17 cellular contexts compared by ENCODE assay signal in genomic region chr22:37218399-37218770, GRCh38. TPM values are rescaled to one million over a fixed set of nuclear protein-coding genes. Genes with fewer than 3 reads are reported as not detected.
DNase-seq lines count a peak whose midpoint lies in the region; ATAC-seq and TF ChIP-seq lines count a peak whose summit lies in the region.
"Had no signal": no experiment of that assay in that cellular context is flagged by ENCODE, and none has a peak within 500 bp of the region (broad histone marks: within the 10 kb centered on the region; RNA-seq: fewer than 3 reads in every experiment).

No MANE protein-coding gene starts in this region.

- no peaks in the 10 kb centered on the region for H3K36me3 ChIP-seq in Peyer's patch
- H3K36me3 ChIP-seq: upper lobe of right lung had no signal

- DNase-seq in T-helper 2 cell treated with Interferon-gamma antibody and Interleukin-4, amounts not matched to agents 5 μg/mL and 100 μg/mL, for 36 hours (ENCODE audit: low spot score): no peak
- DNase-seq in T-helper 2 cell (no peak), Peyer's patch (no peak), naive B cell (no peak), AG20443 (ENCODE audit: low spot score) (no peak), progenitor cell of endocrine pancreas (ENCODE audit: low spot score, unreplicated experiment) (no peak), NCI-H1417 (lab: John Stamatoyannopoulos, UW) (no peak)
- DNase-seq: 8988T, caudate nucleus, HFFc6, nephron progenitor cell, T1000, upper lobe of right lung had no signal

- no peaks in the 10 kb centered on the region for H3K27me3 Mint-ChIP-seq in T-helper 2 cell treated with Interferon-gamma antibody and Interleukin-4, amounts not matched to agents 5 μg/mL and 100 μg/mL, for 36 hours (ENCODE audit: low read depth)
- H3K27me3 Mint-ChIP-seq in naive B cell: no peaks in the 10 kb centered on the region
- H3K27me3 Mint-ChIP-seq in progenitor cell of endocrine pancreas: peaks cover 12% of the 10 kb centered on the region

- H3K9me3 ChIP-seq in Peyer's patch: no peaks in the 10 kb centered on the region
- H3K9me3 ChIP-seq: upper lobe of right lung had no signal

- peaks cover 0 to 29% (median 11%) of the 10 kb centered on the region in 4 donors for H3K4me1 ChIP-seq in Peyer's patch
- H3K4me1 ChIP-seq: upper lobe of right lung had no signal

- peaks cover 33% of the 10 kb centered on the region for H3K36me3 Mint-ChIP-seq in T-helper 2 cell treated with Interferon-gamma antibody and Interleukin-4, amounts not matched to agents 5 μg/mL and 100 μg/mL, for 36 hours (ENCODE audit: low read depth)
- H3K36me3 Mint-ChIP-seq in naive B cell: peaks cover 0 to 7% of the 10 kb centered on the region in 2 donors
- no peaks in the 10 kb centered on the region for H3K36me3 Mint-ChIP-seq in progenitor cell of endocrine pancreas (ENCODE audit: insufficient read depth)

- peak overlapping the region; percentile 66 for H3K4me3 Mint-ChIP-seq in T-helper 2 cell treated with Interferon-gamma antibody and Interleukin-4, amounts not matched to agents 5 μg/mL and 100 μg/mL, for 36 hours
- peak overlapping the region; percentile 5 to 88 (median 72) for H3K4me3 Mint-ChIP-seq in naive B cell
- no peak overlapping the region for H3K4me3 Mint-ChIP-seq in progenitor cell of endocrine pancreas (ENCODE audit: low read depth)
- H3K4me3 Mint-ChIP-seq: HFFc6, nephron progenitor cell had no signal

- peak overlapping the region in 3 of 4 donors; percentile 39 to 85 (median 42) for H3K27ac ChIP-seq in Peyer's patch
- H3K27ac ChIP-seq: epithelial cell of prostate, upper lobe of right lung had no signal

- H3K9me3 Mint-ChIP-seq in T-helper 2 cell treated with Interferon-gamma antibody and Interleukin-4, amounts not matched to agents 5 μg/mL and 100 μg/mL, for 36 hours: peaks cover 13% of the 10 kb centered on the region
- H3K9me3 Mint-ChIP-seq in naive B cell (peaks cover 0 to 5% (median 0%) of the 10 kb centered on the region in 7 donors), progenitor cell of endocrine pancreas (ENCODE audit: low read depth) (no peaks in the 10 kb centered on the region)
- H3K9me3 Mint-ChIP-seq: HFFc6, nephron progenitor cell had no signal

- H3K27ac Mint-ChIP-seq in T-helper 2 cell treated with Interferon-gamma antibody and Interleukin-4, amounts not matched to agents 5 μg/mL and 100 μg/mL, for 36 hours: peak overlapping the region; percentile 90
- peak overlapping the region; percentile 92 to 98 (median 96) for H3K27ac Mint-ChIP-seq in naive B cell
- no peak overlapping the region for H3K27ac Mint-ChIP-seq in progenitor cell of endocrine pancreas
- H3K27ac Mint-ChIP-seq: HFFc6, nephron progenitor cell had no signal

- peak; percentile 8 for ATAC-seq in GM21526 (IDR thresholded peaks at IDR 0.05; ENCODE audit: low FRiP score, unreplicated experiment)
- ATAC-seq in naive B cell (ENCODE audit: low read depth in 2 of 2): no peak
- ATAC-seq: Panc1, upper lobe of right lung had no signal

- H3K4me3 ChIP-seq in Peyer's patch: no peak overlapping the region
- H3K4me3 ChIP-seq: upper lobe of right lung had no signal

- TF ChIP-seq POLR2A in Peyer's patch (IDR thresholded peaks at IDR 0.05): no peak

- no peak for TF ChIP-seq CTCF in Peyer's patch (IDR thresholded peaks at IDR 0.05)
- no peak for TF ChIP-seq CTCF in progenitor cell of endocrine pancreas (IDR thresholded peaks at IDR 0.05; ENCODE audit: unreplicated experiment)

- no peaks in the 10 kb centered on the region for H3K27me3 ChIP-seq in Peyer's patch

- H3K4me1 Mint-ChIP-seq in T-helper 2 cell treated with Interferon-gamma antibody and Interleukin-4, amounts not matched to agents 5 μg/mL and 100 μg/mL, for 36 hours (ENCODE audit: low read depth): peaks cover 56% of the 10 kb centered on the region
- H3K4me1 Mint-ChIP-seq in naive B cell (peaks cover 52 to 73% (median 63%) of the 10 kb centered on the region in 3 donors), progenitor cell of endocrine pancreas (ENCODE audit: low read depth) (peaks cover 24% of the 10 kb centered on the region)

RNA-seq across cellular contexts. Expression of gene SSTR3, which starts 6.1 kb away (rescaled TPM):
- total RNA-seq in Peyer's patch: not detected
- polyA plus RNA-seq in naive B cell (ENCODE audit: low read depth in 6 of 6): under 1 TPM in 5 of 6 donors, not detected in 1; 0.08 to 0.63 (median 0.45) TPM
- 1.3 and 1.9 TPM in 2 replicates for total RNA-seq in progenitor cell of endocrine pancreas
- total RNA-seq: HFFc6, skeletal muscle tissue, upper lobe of right lung had no signal

RNA-seq across cellular contexts. Expression of gene RAC2, which starts 25.7 kb away (rescaled TPM):
- total RNA-seq in Peyer's patch (100 to 1,000 TPM in 1 of 4 donors, 10 to 100 TPM in 3; 10.0 to 124 (median 20.6) TPM), progenitor cell of endocrine pancreas (1.7 and 1.9 TPM in 2 replicates)
- polyA plus RNA-seq in naive B cell (ENCODE audit: low read depth in 6 of 6): 100 to 1,000 TPM; 671 to 842 (median 780) TPM

RNA-seq across cellular contexts. Expression of gene C1QTNF6, which starts 30.3 kb away (rescaled TPM):
- total RNA-seq in Peyer's patch: 1 to 10 TPM; 3.9 to 9.4 (median 5.9) TPM
- 1 to 10 TPM in 5 of 6 donors, not detected in 1; 1.1 to 2.0 (median 1.5) TPM for polyA plus RNA-seq in naive B cell (ENCODE audit: low read depth in 6 of 6)
- 13.8 and 14.5 TPM in 2 replicates for total RNA-seq in progenitor cell of endocrine pancreas
